ENCODE assay signal across 16 cellular contexts in genomic region chr2:160290590-160290989, GRCh38.
DNase-seq lines count a peak whose midpoint lies in the region; ATAC-seq and TF ChIP-seq lines count a peak whose summit lies in the region.
"Had no signal": no experiment of that assay in that cellular context is flagged by ENCODE, and none has a peak within 500 bp of the region (broad histone marks: within the 10 kb centered on the region; RNA-seq: fewer than 3 reads in every experiment).

No MANE protein-coding gene starts in this region.

- no peak for ATAC-seq in activated T-cell treated with anti-CD3 and anti-CD28 coated beads, Interleukin-2, amount 50 U/mL, for 72 hours (replicated peaks in 1 of 2)
- no peak for ATAC-seq in gastroesophageal sphincter
- ATAC-seq: HCT116; stimulated activated naive CD8-positive, alpha-beta T cell treated with anti-CD3 and anti-CD28 coated beads, Interleukin-15, amount 100 ng/mL, for 72 hours had no signal

- TF ChIP-seq POLR2A in gastroesophageal sphincter (IDR thresholded peaks at IDR 0.05) = no peak

- no peak for DNase-seq in activated T-cell treated with anti-CD3 and anti-CD28 coated beads, Interleukin-2, amount 50 U/mL, for 72 hours
- DNase-seq in activated T-cell treated with anti-CD3 and anti-CD28 coated beads, Interleukin-2, amount 50 U/mL, for 1 hour = no peak
- DNase-seq in NCI-H2029 treated with DMSO at 0.1 percent for 48 hours (lab: John Stamatoyannopoulos, UW) (peak; percentile 50), smooth muscle cell (lab: John Stamatoyannopoulos, UW; ENCODE audit: unreplicated experiment) (no peak), NCI-H226 (no peak)
- DNase-seq in stimulated activated CD4-positive, alpha-beta T cell treated with anti-CD3 and anti-CD28 coated beads, Interleukin-4, amount 100 ng/mL, for 4 hours = no peak
- DNase-seq in stimulated activated CD4-positive, alpha-beta T cell treated with anti-CD3 and anti-CD28 coated beads, Interleukin-2, amount 100 ng/mL, for 48 hours = no peak
- DNase-seq: activated CD4-positive, alpha-beta T cell treated with anti-CD3 and anti-CD28 coated beads for 1 hour; activated naive CD4-positive, alpha-beta T cell treated with anti-CD3 and anti-CD28 coated beads, Interleukin-2, amount 50 U/mL, for 16 hours; ovary; Right ventricle myocardium superior; stimulated activated CD4-positive, alpha-beta T cell treated with anti-CD3 and anti-CD28 coated beads, Interleukin-12 subunit alpha, Interleukin-12 subunit beta, amount 100 ng/mL, for 4 hours; stimulated activated naive CD8-positive, alpha-beta T cell treated with anti-CD3 and anti-CD28 coated beads, Interleukin-15, amount 100 ng/mL, for 72 hours; T-helper 2 cell had no signal

- peaks cover 56% of the 10 kb centered on the region for H3K4me1 Mint-ChIP-seq in activated T-cell treated with anti-CD3 and anti-CD28 coated beads, Interleukin-2, amount 50 U/mL, for 72 hours (ENCODE audit: low read depth)

- H3K4me3 ChIP-seq in gastroesophageal sphincter (no peak overlapping the region), smooth muscle cell (no peak overlapping the region)
- H3K4me3 ChIP-seq: ovary had no signal

- H3K4me3 Mint-ChIP-seq in activated T-cell treated with anti-CD3 and anti-CD28 coated beads, Interleukin-2, amount 50 U/mL, for 72 hours = no peak overlapping the region
- H3K4me3 Mint-ChIP-seq: stimulated activated naive CD8-positive, alpha-beta T cell treated with anti-CD3 and anti-CD28 coated beads, Interleukin-15, amount 100 ng/mL, for 72 hours had no signal

- TF ChIP-seq EP300 in gastroesophageal sphincter (IDR thresholded peaks at IDR 0.05) = no peak

- WGBS in gastroesophageal sphincter (ENCODE audit: low coverage in 1 of 2), 2 donors = 14 to 62% methylated on average over 1 to 3 of the region's 3 CpGs
- WGBS in smooth muscle cell (ENCODE audit: low lambda C conversion rate) = 94% methylated on average over 3 of the region's 3 CpGs

- no peak overlapping the region for H2AFZ ChIP-seq in smooth muscle cell (ENCODE audit: low read depth)

- H3K79me2 ChIP-seq in smooth muscle cell (ENCODE audit: low read depth) = peaks cover 7% of the 10 kb centered on the region

- H3K27me3 ChIP-seq in gastroesophageal sphincter (no peaks in the 10 kb centered on the region), smooth muscle cell (ENCODE audit: low read depth) (no peaks in the 10 kb centered on the region)
- H3K27me3 ChIP-seq: ovary had no signal

- peak overlapping the region in 3 of 4 donors; percentile 5 to 52 (median 40) for H3K27ac ChIP-seq in gastroesophageal sphincter
- peak overlapping the region; percentile 93 for H3K27ac ChIP-seq in smooth muscle cell (ENCODE audit: low read depth)
- H3K27ac ChIP-seq: ovary had no signal

- no peaks in the 10 kb centered on the region for H3K27me3 Mint-ChIP-seq in activated T-cell treated with anti-CD3 and anti-CD28 coated beads, Interleukin-2, amount 50 U/mL, for 72 hours (ENCODE audit: low read depth)
- H3K27me3 Mint-ChIP-seq: stimulated activated naive CD8-positive, alpha-beta T cell treated with anti-CD3 and anti-CD28 coated beads, Interleukin-15, amount 100 ng/mL, for 72 hours had no signal

- peaks cover 7 to 90% (median 13%) of the 10 kb centered on the region in 3 donors for H3K4me1 ChIP-seq in gastroesophageal sphincter
- peaks cover 11% of the 10 kb centered on the region for H3K4me1 ChIP-seq in smooth muscle cell (ENCODE audit: low read depth)

- peaks cover 3 to 8% of the 10 kb centered on the region in 2 donors for H3K36me3 Mint-ChIP-seq in activated T-cell treated with anti-CD3 and anti-CD28 coated beads, Interleukin-2, amount 50 U/mL, for 72 hours (ENCODE audit: insufficient read depth in 2 of 2)

- H3K36me3 ChIP-seq in gastroesophageal sphincter = peaks cover 0 to 14% of the 10 kb centered on the region in 2 donors
- peaks cover 5% of the 10 kb centered on the region for H3K36me3 ChIP-seq in smooth muscle cell (ENCODE audit: low read depth)
- H3K36me3 ChIP-seq: ovary had no signal

- no peaks in the 10 kb centered on the region for H3F3A ChIP-seq in smooth muscle cell (ENCODE audit: low read depth)

- H3K9ac ChIP-seq in smooth muscle cell (ENCODE audit: low read depth) = no peak overlapping the region

- peak overlapping the region; percentile 59 for H3K27ac Mint-ChIP-seq in activated T-cell treated with anti-CD3 and anti-CD28 coated beads, Interleukin-2, amount 50 U/mL, for 72 hours
- H3K27ac Mint-ChIP-seq: stimulated activated naive CD8-positive, alpha-beta T cell treated with anti-CD3 and anti-CD28 coated beads, Interleukin-15, amount 100 ng/mL, for 72 hours had no signal

- H3K9me3 ChIP-seq in gastroesophageal sphincter = no peaks in the 10 kb centered on the region
- H3K9me3 ChIP-seq in smooth muscle cell (replicated peaks; ENCODE audit: low read depth) = no peaks in the 10 kb centered on the region
- H3K9me3 ChIP-seq: ovary had no signal

- no peaks in the 10 kb centered on the region for H4K20me1 ChIP-seq in smooth muscle cell (ENCODE audit: low read depth)

- TF ChIP-seq CTCF in gastroesophageal sphincter (IDR thresholded peaks at IDR 0.05) = no peak
- no peak for TF ChIP-seq CTCF in smooth muscle cell (IDR thresholded peaks at IDR 0.05; ENCODE audit: borderline replicate concordance, insufficient read depth, poor library complexity, severe bottlenecking)

- no peak overlapping the region for H3K4me2 ChIP-seq in smooth muscle cell

- H3K9me3 Mint-ChIP-seq in activated T-cell treated with anti-CD3 and anti-CD28 coated beads, Interleukin-2, amount 50 U/mL, for 72 hours = no peaks in the 10 kb centered on the region
- H3K9me3 Mint-ChIP-seq: stimulated activated naive CD8-positive, alpha-beta T cell treated with anti-CD3 and anti-CD28 coated beads, Interleukin-15, amount 100 ng/mL, for 72 hours had no signal
